In genomic region chr7:93921607-93922446, GRCh38 we compare ENCODE assay signal across 8 cellular contexts. TPM values are rescaled to one million over a fixed set of nuclear protein-coding genes. Genes with fewer than 3 reads are reported as not detected.
DNase-seq lines count a peak whose midpoint lies in the region; ATAC-seq, FAIRE-seq and TF ChIP-seq lines count a peak whose summit lies in the region.

Gene GNG11, plus strand, starts transcription at chr7:93921735. Its CDS starts 403 bp downstream, at chr7:93922138.

- H3K36me3 ChIP-seq in BJ (ENCODE audit: control insufficient read depth, insufficient read depth, low read length) (peaks cover 2% of the 10 kb centered on the region), keratinocyte (ENCODE audit: control insufficient read depth in 2 of 2, extremely low read depth in 1 of 2, insufficient read depth in 2 of 2, low read length in 2 of 2) (no peaks in the 10 kb centered on the region), small intestine (ENCODE audit: control insufficient read depth in 2 of 2, insufficient read depth in 2 of 2, low read length in 2 of 2) (no peaks in the 10 kb centered on the region)

- TF ChIP-seq CTCF in BJ (IDR thresholded peaks at IDR 0.05; ENCODE audit: insufficient read depth, low read depth, low read length): 0 out of 2 replicates have a peak, but pooled peaks have one; percentile 5
- no peak for TF ChIP-seq CTCF in choroid plexus epithelial cell (conservative IDR thresholded peaks at IDR 0.05; ENCODE audit: low read depth, low read length)
- no peak for TF ChIP-seq CTCF in keratinocyte (optimal IDR thresholded peaks at IDR 0.05 in 1 of 3, IDR thresholded peaks at IDR 0.05 in 1 of 3, conservative IDR thresholded peaks at IDR 0.05 in 1 of 3; ENCODE audit: extremely low read depth in 1 of 3, insufficient read depth in 2 of 3, low read length in 3 of 3)

- H3K4me3 ChIP-seq in BJ (ENCODE audit: low read depth, low read length) (peak within 1 kb of the TSS; percentile 65), choroid plexus epithelial cell (ENCODE audit: low read depth, low read length) (peak within 1 kb of the TSS; percentile 75), keratinocyte (ENCODE audit: control insufficient read depth in 2 of 3, extremely low read depth in 1 of 3, insufficient read depth in 2 of 3, low read depth in 1 of 3, low read length in 3 of 3) (peak within 1 kb of the TSS; percentile 26 to 78 (median 66)), small intestine (ENCODE audit: low read depth in 1 of 2, low read length in 2 of 2) (peak within 1 kb of the TSS; percentile 39 to 56)

- POLR2A ChIA-PET in BJ (lab: Charles Lee): interaction anchor here (0.6 to 0.7 kb wide), 5 partner anchors 82 to 277 kb away, joined by 3 to 11 read pairs (median 3); no protein-coding TSS in a partner anchor

- no peaks in the 10 kb centered on the region for H3K4me1 ChIP-seq in keratinocyte (ENCODE audit: control insufficient read depth, extremely low read depth, insufficient read depth, low read length)
- peaks cover 0 to 3% of the 10 kb centered on the region in 2 donors for H3K4me1 ChIP-seq in small intestine (ENCODE audit: control insufficient read depth in 2 of 2, insufficient read depth in 1 of 2, low read depth in 1 of 2, low read length in 1 of 2)

- ATAC-seq in GM19023 (IDR thresholded peaks at IDR 0.05; ENCODE audit: unreplicated experiment) (peak; percentile 90), HG03097 (IDR thresholded peaks at IDR 0.05; ENCODE audit: low FRiP score, unreplicated experiment) (peak; percentile 84)

- H2AFZ ChIP-seq in keratinocyte (ENCODE audit: control insufficient read depth, low read length): peak within 1 kb of the TSS; percentile 93

- DNase-seq in BJ (ENCODE audit: low read depth): no peak
- DNase-seq in SK-MEL-5 (ENCODE audit: low read depth, low spot score): peak; percentile 81
- DNase-seq in choroid plexus epithelial cell (ENCODE audit: low read depth): peak; percentile 86
- no peak for DNase-seq in keratinocyte (ENCODE audit: low read depth, low spot score)
- peak; percentile 7 for DNase-seq in small intestine
- no peak for DNase-seq in NCI-H1048 (lab: John Stamatoyannopoulos, UW)

- H3K9me3 ChIP-seq in keratinocyte (ENCODE audit: control insufficient read depth, low read depth, low read length) (no peaks in the 10 kb centered on the region), small intestine (ENCODE audit: control insufficient read depth, low read depth) (no peaks in the 10 kb centered on the region)

- dilution Hi-C loops in keratinocyte (cut with MboI; ENCODE audit: extremely low pct_ligation_motif_present, low sequenced_read_pairs): no loop called here

- no peaks in the 10 kb centered on the region for H3K9me1 ChIP-seq in keratinocyte (ENCODE audit: control insufficient read depth, extremely low read depth, insufficient read depth, low read length)

- H3K27ac ChIP-seq in keratinocyte (ENCODE audit: control insufficient read depth, insufficient read depth, low read length): peak within 1 kb of the TSS; percentile 39
- peak within 1 kb of the TSS; percentile 60 to 89 for H3K27ac ChIP-seq in small intestine (ENCODE audit: low read depth in 1 of 2, low read length in 1 of 2)

- H3K27me3 ChIP-seq in BJ (ENCODE audit: control insufficient read depth, insufficient read depth, low read length): no peaks in the 10 kb centered on the region
- H3K27me3 ChIP-seq in keratinocyte (ENCODE audit: control insufficient read depth, extremely low read depth, insufficient read depth, low read length): no peaks in the 10 kb centered on the region
- H3K27me3 ChIP-seq in small intestine (ENCODE audit: control insufficient read depth in 2 of 2, insufficient read depth in 2 of 2, low read length in 2 of 2): no peaks in the 10 kb centered on the region

- H4K20me1 ChIP-seq in keratinocyte (ENCODE audit: control insufficient read depth, extremely low read depth, insufficient read depth, low read length): no peaks in the 10 kb centered on the region

- peak within 1 kb of the TSS; percentile 57 for H3K9ac ChIP-seq in keratinocyte (ENCODE audit: control insufficient read depth, extremely low read depth, insufficient read depth, low read length)

- in situ Hi-C loops in SK-MEL-5 (cut with HindIII; ENCODE audit: low pct_unique_long_range_greater_than_20kb, low sequenced_read_pairs): no loop called here

- WGBS in small intestine, 3 donors: 2 to 4% (median 3%) methylated on average over 37 to 38 of the region's 38 CpGs

- H3K79me2 ChIP-seq in keratinocyte (ENCODE audit: control insufficient read depth, insufficient read depth, low read length): no peaks in the 10 kb centered on the region

- H3K4me2 ChIP-seq in keratinocyte (ENCODE audit: control insufficient read depth, extremely low read depth, insufficient read depth, low read depth, low read length): peak within 1 kb of the TSS; percentile 92

- CTCF ChIA-PET in BJ (lab: Yijun Ruan, JAX): interaction anchor here (0.8 to 2.4 kb wide), 10 partner anchors 10 to 209 kb away, joined by 3 to 9 read pairs (median 4); no protein-coding TSS in a partner anchor

- FAIRE-seq in keratinocyte (lab: Jason Lieb, UNC): no peak
- no peak for FAIRE-seq in small intestine (lab: Jason Lieb, UNC)

RNA-seq across cellular contexts. Expression of gene GNG11, which starts in this region (rescaled TPM):
- 9.3 and 16.0 TPM in 2 replicates for polyA plus RNA-seq in BJ (2011; rRNA removed)
- 2.3 and 4.0 TPM in 2 replicates for polyA minus RNA-seq in BJ (2011; rRNA and poly(A)+ RNA removed)
- total RNA-seq in SK-MEL-5 (2014; rRNA removed; shearing (Covaris generic)): 35.8 and 40.3 TPM in 2 replicates
- polyA plus RNA-seq in SK-MEL-5 (2015; cell fraction: cytosol; rRNA removed): 18.0 TPM in 2 replicates
- 4.9 and 7.3 TPM in 2 replicates for polyA plus RNA-seq in SK-MEL-5 (2015; cell fraction: nucleus; rRNA removed)
- polyA plus RNA-seq in keratinocyte: 0.23 to 1.0 TPM (median 0.63 TPM) in 3 replicates
- not detected for polyA plus RNA-seq in keratinocyte (2011; ENCODE audit: low read depth)
- 0.47 and 0.49 TPM in 2 replicates for polyA plus RNA-seq in keratinocyte (2011; cell fraction: cytosol; rRNA removed)
- 0.13 and 0.23 TPM in 2 replicates for polyA plus RNA-seq in keratinocyte (2011; cell fraction: nucleus; rRNA removed)
- 1.1 TPM in 1 of 2 replicates, not detected in the other for polyA plus RNA-seq in keratinocyte (2012; ENCODE audit: low replicate concordance)
- polyA minus RNA-seq in keratinocyte: 0.06 to 0.43 TPM (median 0.13 TPM) in 3 replicates
- not detected for polyA minus RNA-seq in keratinocyte (2011; cell fraction: cytosol; rRNA and poly(A)+ RNA removed)
- polyA minus RNA-seq in keratinocyte (2011; cell fraction: nucleus; rRNA and poly(A)+ RNA removed): 0.11 TPM in 1 of 2 replicates, not detected in the other
- polyA plus RNA-seq in small intestine: 10 to 100 TPM in 2 of 3 donors, 1 to 10 TPM in 1; 2.0 to 18.6 (median 16.8) TPM

Comparison
In these comparisons a context has a peak if more than half of its experiments do, and no peak if none do; other contexts are left out.
1. DNase-seq: peak in SK-MEL-5 (single experiment), choroid plexus epithelial cell (single experiment) and small intestine (single experiment); none in BJ (single experiment), keratinocyte (single experiment) and NCI-H1048 (single experiment).
2. Peak in every context shown above with its lines, with median percentiles within 50 percentile points of each other: H3K4me3 ChIP-seq.